In the genomic region with DNA sequence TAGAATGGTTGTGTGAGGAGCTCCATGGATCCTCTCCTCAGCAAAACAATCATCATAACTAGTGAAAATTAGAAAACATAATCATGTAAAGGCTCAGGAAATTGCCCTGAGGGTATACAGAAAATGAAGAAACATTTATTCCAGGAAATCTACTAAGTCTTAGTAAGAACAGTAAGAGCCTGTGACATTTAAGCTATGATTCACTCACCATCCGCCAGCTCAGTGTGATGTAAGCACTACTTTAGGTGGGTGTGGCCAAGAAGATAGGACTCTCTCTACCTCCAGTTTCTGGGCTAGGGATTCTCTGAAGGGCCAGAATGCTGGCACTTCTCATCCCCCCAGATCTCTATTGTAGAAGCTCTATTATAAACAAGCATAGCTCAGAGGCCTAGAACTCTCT, we compare ENCODE assay signal across 9 cellular contexts.
DNase-seq lines count a peak whose midpoint lies in the region; ATAC-seq and TF ChIP-seq lines count a peak whose summit lies in the region.
"Had no signal": no experiment of that assay in that cellular context is flagged by ENCODE, and none has a peak within 500 bp of the region (broad histone marks: within the 10 kb centered on the region; RNA-seq: fewer than 3 reads in every experiment).

No MANE protein-coding gene starts in this region.

- no peaks in the 10 kb centered on the region for H3K27me3 Mint-ChIP-seq in activated CD4-positive, alpha-beta memory T cell treated with anti-CD3 and anti-CD28 coated beads for 36 hours
- H3K27me3 Mint-ChIP-seq: naive thymus-derived CD4-positive, alpha-beta T cell had no signal

- H3K9me3 ChIP-seq in GM23248 (ENCODE audit: low read depth), result no peaks in the 10 kb centered on the region
- H3K9me3 ChIP-seq in stomach, result peaks cover 0 to 18% (median 5%) of the 10 kb centered on the region in 4 donors

- H3K27ac Mint-ChIP-seq in activated CD4-positive, alpha-beta memory T cell treated with anti-CD3 and anti-CD28 coated beads for 36 hours, result no peak overlapping the region

- TF ChIP-seq EP300 in stomach (IDR thresholded peaks at IDR 0.05), result no peak

- peak overlapping the region; percentile 60 for H2AFZ ChIP-seq in GM23248

- intact Hi-C loops in activated CD4-positive, alpha-beta memory T cell treated with anti-CD3 and anti-CD28 coated beads for 36 hours (cut with micrococcal nuclease), result loop anchor here (1.0 to 5.0 kb wide), 3 partner anchors 80 to 137 kb away; no protein-coding TSS in a partner anchor
- intact Hi-C loops in stomach (cut with DNase I; ENCODE audit: low total_unique reads), result no loop called here

- CTCF ChIA-PET in activated CD4-positive, alpha-beta memory T cell treated with anti-CD3 and anti-CD28 coated beads for 36 hours (lab: Charles Lee), result interaction anchor here (0.6 kb wide), 1 partner anchor 137 kb away, joined by 4 read pairs; no protein-coding TSS in a partner anchor

- ATAC-seq in GM21576 (IDR thresholded peaks at IDR 0.05; ENCODE audit: unreplicated experiment), result no peak
- ATAC-seq in GM18520 (IDR thresholded peaks at IDR 0.05; ENCODE audit: unreplicated experiment), result no peak
- ATAC-seq in GM18858 (IDR thresholded peaks at IDR 0.05; ENCODE audit: unreplicated experiment), result no peak
- ATAC-seq: naive thymus-derived CD4-positive, alpha-beta T cell had no signal

- no peak overlapping the region for H3K4me3 Mint-ChIP-seq in activated CD4-positive, alpha-beta memory T cell treated with anti-CD3 and anti-CD28 coated beads for 36 hours
- H3K4me3 Mint-ChIP-seq: naive thymus-derived CD4-positive, alpha-beta T cell had no signal

- no peak for TF ChIP-seq POLR2A in stomach (IDR thresholded peaks at IDR 0.05)

- no peaks in the 10 kb centered on the region for H4K20me1 ChIP-seq in GM23248 (ENCODE audit: insufficient read depth)

- TF ChIP-seq CTCF in stomach (IDR thresholded peaks at IDR 0.05), result no peak

- H3K9ac ChIP-seq in GM23248, result no peak overlapping the region

- H3K27ac ChIP-seq in GM23248 (peak overlapping the region; percentile 62), stomach (no peak overlapping the region)

- no peaks in the 10 kb centered on the region for H3K79me2 ChIP-seq in GM23248 (ENCODE audit: insufficient read depth)

- peak overlapping the region; percentile 66 for H3K4me2 ChIP-seq in GM23248 (ENCODE audit: unreplicated experiment)

- peaks cover 13% of the 10 kb centered on the region for H3K9me3 Mint-ChIP-seq in activated CD4-positive, alpha-beta memory T cell treated with anti-CD3 and anti-CD28 coated beads for 36 hours

- H3K4me1 Mint-ChIP-seq in activated CD4-positive, alpha-beta memory T cell treated with anti-CD3 and anti-CD28 coated beads for 36 hours (ENCODE audit: low read depth), result peaks cover 8% of the 10 kb centered on the region

- WGBS in GM23248 (ENCODE audit: low coverage in 1 of 2, low lambda C conversion rate in 2 of 2, missing lambda C conversion rate in 2 of 2), 2 experiments, result 0% methylated on average over 1 of the region's 1 CpG; no CpG with 5 or more reads in 1 of the 2 experiments
- WGBS in stomach, 5 donors, result 64 to 69% (median 65%) methylated on average over 1 of the region's 1 CpG; no CpG with 5 or more reads in 1 of the 5 donors

- H3F3A ChIP-seq in GM23248 (ENCODE audit: insufficient read depth), result no peaks in the 10 kb centered on the region

- no peaks in the 10 kb centered on the region for H3K36me3 ChIP-seq in GM23248 (ENCODE audit: low read depth)
- no peaks in the 10 kb centered on the region for H3K36me3 ChIP-seq in stomach

- POLR2A ChIA-PET in activated CD4-positive, alpha-beta memory T cell treated with anti-CD3 and anti-CD28 coated beads for 36 hours (lab: Charles Lee), result interaction anchor here (0.6 to 1.2 kb wide), 3 partner anchors 136 to 1677 kb away, joined by 3 read pairs; no protein-coding TSS in a partner anchor

- no peaks in the 10 kb centered on the region for H3K36me3 Mint-ChIP-seq in activated CD4-positive, alpha-beta memory T cell treated with anti-CD3 and anti-CD28 coated beads for 36 hours

- H3K9me2 ChIP-seq in GM23248 (ENCODE audit: insufficient read depth), result no peaks in the 10 kb centered on the region

- H3K4me3 ChIP-seq in GM23248 (no peak overlapping the region), stomach (no peak overlapping the region)

- H3K4me1 ChIP-seq in GM23248 (ENCODE audit: insufficient read depth) (peaks cover 6% of the 10 kb centered on the region; the same call in 1 of the 2 replicates), stomach (no peaks in the 10 kb centered on the region)

- H3K27me3 ChIP-seq in GM23248 (replicated peaks; ENCODE audit: insufficient read depth), result no peaks in the 10 kb centered on the region
- H3K27me3 ChIP-seq in stomach, result peaks cover 0 to 4% (median 0%) of the 10 kb centered on the region in 3 donors

- DNase-seq in A172 (ENCODE audit: low spot score) (peak; percentile 55), GM23248 (peak; percentile 84), fibroblast of the conjunctiva (ENCODE audit: low read depth) (peak; percentile 29), stomach (no peak)
- peak; percentile 59 for DNase-seq in activated CD4-positive, alpha-beta memory T cell treated with anti-CD3 and anti-CD28 coated beads for 36 hours

- in situ Hi-C loops in GM23248 (cut with MboI), result no loop called here
